In genomic region chrY:14328677-14329345, GRCh38 we compare ENCODE assay signal across 10 cellular contexts.
DNase-seq lines count a peak whose midpoint lies in the region; ATAC-seq lines count a peak whose summit lies in the region.
"Had no signal": no experiment of that assay in that cellular context is flagged by ENCODE, and none has a peak within 500 bp of the region (broad histone marks: within the 10 kb centered on the region; RNA-seq: fewer than 3 reads in every experiment).

No MANE protein-coding gene starts in this region.

- no peaks in the 10 kb centered on the region for H3K36me3 Mint-ChIP-seq in T-helper 1 cell treated with Interleukin-12 subunit alpha and Interleukin-12 subunit beta and Interleukin-4 antibody, amounts not matched to agents 30 μg/mL and 1 μg/mL, for 36 hours (ENCODE audit: low read depth)
- no peaks in the 10 kb centered on the region for H3K36me3 Mint-ChIP-seq in activated T-helper 17 cell treated with anti-CD3 and anti-CD28 coated beads, Interleukin-2, amount 50 U/mL, for 72 hours (ENCODE audit: low read depth)

- H3K4me1 Mint-ChIP-seq in T-helper 1 cell treated with Interleukin-12 subunit alpha and Interleukin-12 subunit beta and Interleukin-4 antibody, amounts not matched to agents 30 μg/mL and 1 μg/mL, for 36 hours (ENCODE audit: low read depth), result peaks cover 13% of the 10 kb centered on the region
- peaks cover 9% of the 10 kb centered on the region for H3K4me1 Mint-ChIP-seq in activated T-helper 17 cell treated with anti-CD3 and anti-CD28 coated beads, Interleukin-2, amount 50 U/mL, for 72 hours

- H3K4me3 Mint-ChIP-seq in T-helper 1 cell treated with Interleukin-12 subunit alpha and Interleukin-12 subunit beta and Interleukin-4 antibody, amounts not matched to agents 30 μg/mL and 1 μg/mL, for 36 hours, result no peak overlapping the region
- peak overlapping the region; percentile 35 for H3K4me3 Mint-ChIP-seq in activated T-helper 17 cell treated with anti-CD3 and anti-CD28 coated beads, Interleukin-2, amount 50 U/mL, for 72 hours

- peak; percentile 95 for ATAC-seq in HG03103 (IDR thresholded peaks at IDR 0.05; ENCODE audit: low read depth, unreplicated experiment)
- ATAC-seq in activated T-helper 17 cell treated with anti-CD3 and anti-CD28 coated beads, Interleukin-2, amount 50 U/mL, for 72 hours (replicated peaks), result peak; percentile 91
- ATAC-seq: A549 had no signal

- H3K9me3 Mint-ChIP-seq in T-helper 1 cell treated with Interleukin-12 subunit alpha and Interleukin-12 subunit beta and Interleukin-4 antibody, amounts not matched to agents 30 μg/mL and 1 μg/mL, for 36 hours, result peaks cover 3% of the 10 kb centered on the region
- H3K9me3 Mint-ChIP-seq in activated T-helper 17 cell treated with anti-CD3 and anti-CD28 coated beads, Interleukin-2, amount 50 U/mL, for 72 hours, result no peaks in the 10 kb centered on the region

- peak overlapping the region; percentile 67 for H3K27ac Mint-ChIP-seq in T-helper 1 cell treated with Interleukin-12 subunit alpha and Interleukin-12 subunit beta and Interleukin-4 antibody, amounts not matched to agents 30 μg/mL and 1 μg/mL, for 36 hours
- peak overlapping the region; percentile 73 for H3K27ac Mint-ChIP-seq in activated T-helper 17 cell treated with anti-CD3 and anti-CD28 coated beads, Interleukin-2, amount 50 U/mL, for 72 hours

- H3K27me3 Mint-ChIP-seq in T-helper 1 cell treated with Interleukin-12 subunit alpha and Interleukin-12 subunit beta and Interleukin-4 antibody, amounts not matched to agents 30 μg/mL and 1 μg/mL, for 36 hours (ENCODE audit: low read depth), result peaks cover 3% of the 10 kb centered on the region
- no peaks in the 10 kb centered on the region for H3K27me3 Mint-ChIP-seq in activated T-helper 17 cell treated with anti-CD3 and anti-CD28 coated beads, Interleukin-2, amount 50 U/mL, for 72 hours

- DNase-seq in T-helper 1 cell (no peak), pons (ENCODE audit: low spot score) (peak; percentile 61), NCI-H1930 (lab: John Stamatoyannopoulos, UW) (no peak), HT-29 (ENCODE audit: low spot score) (no peak), NCI-H1417 treated with DMSO at 0.1 percent for 48 hours (lab: John Stamatoyannopoulos, UW) (no peak)
- DNase-seq: RPMI8226 had no signal
